ENCODE assay signal across 13 cellular contexts in the genomic region with DNA sequence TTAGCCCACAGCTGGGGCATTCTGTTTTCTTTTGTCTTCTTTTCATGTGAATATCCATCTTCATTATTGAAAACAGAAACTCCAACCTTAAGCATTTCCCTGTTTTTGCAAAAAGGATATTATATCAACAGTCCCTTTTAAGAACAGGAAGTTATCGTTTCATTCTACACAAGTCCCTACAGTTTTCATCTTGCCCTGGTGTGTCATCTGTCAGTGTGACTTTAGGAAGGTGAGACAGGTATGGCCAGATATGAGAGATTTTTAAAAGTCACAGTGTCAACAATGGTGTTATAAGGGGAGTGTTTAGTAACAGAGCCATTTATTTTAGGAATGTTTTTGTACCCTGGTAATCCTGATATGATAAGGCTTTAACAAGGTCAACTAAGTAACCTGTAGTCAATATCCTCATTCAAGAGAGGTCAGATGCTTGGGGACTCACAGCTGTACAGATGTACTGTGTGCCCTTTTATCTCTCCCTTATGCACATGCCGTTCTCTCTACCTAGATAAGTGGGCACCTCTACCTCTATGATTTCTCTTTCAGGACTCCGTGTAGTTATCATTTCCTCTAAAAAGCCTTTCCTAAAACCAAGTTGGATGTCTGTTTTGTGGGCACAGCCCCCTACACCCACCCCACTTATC.
DNase-seq lines count a peak whose midpoint lies in the region; ATAC-seq, FAIRE-seq and TF ChIP-seq lines count a peak whose summit lies in the region.
"Had no signal": no experiment of that assay in that cellular context is flagged by ENCODE, and none has a peak within 500 bp of the region (broad histone marks: within the 10 kb centered on the region; RNA-seq: fewer than 3 reads in every experiment).

No MANE protein-coding gene starts in this region.

- no peaks in the 10 kb centered on the region for H3K9me3 Mint-ChIP-seq in activated T-helper 1 cell treated with anti-CD3 and anti-CD28 coated beads, Interleukin-12 subunit alpha, Interleukin-12 subunit beta, Interleukin-2, Interleukin-4 antibody, amounts not matched to agents 30 ng/mL and 10 ng/mL and 1 ng/mL, durations not matched to agents 14 hours and 24 hours and 36 hours
- no peaks in the 10 kb centered on the region for H3K9me3 Mint-ChIP-seq in naive thymus-derived CD8-positive, alpha-beta T cell

- H3K4me1 ChIP-seq in BLaER1 treated with 17β-estradiol and CSF1 and Interleukin-3, amounts not matched to agents 10 nM and 100 nM, result peaks cover 43 to 61% (median 51%) of the 10 kb centered on the region in 10 experiments

- FAIRE-seq in GM12891 (lab: Jason Lieb, UNC), result peak; percentile 81
- FAIRE-seq: pancreas had no signal

- no peak overlapping the region for H3K4me3 ChIP-seq in BLaER1 treated with 17β-estradiol and CSF1 and Interleukin-3, amounts not matched to agents 10 nM and 100 nM
- H3K4me3 ChIP-seq: pancreas had no signal

- no peaks in the 10 kb centered on the region for H3K27me3 ChIP-seq in BLaER1 treated with 17β-estradiol and CSF1 and Interleukin-3, amounts not matched to agents 10 nM and 100 nM
- H3K27me3 ChIP-seq: pancreas had no signal

- peaks cover 78% of the 10 kb centered on the region for H3K4me1 Mint-ChIP-seq in activated T-helper 1 cell treated with anti-CD3 and anti-CD28 coated beads, Interleukin-12 subunit alpha, Interleukin-12 subunit beta, Interleukin-2, Interleukin-4 antibody, amounts not matched to agents 30 ng/mL and 10 ng/mL and 1 ng/mL, durations not matched to agents 14 hours and 24 hours and 36 hours (ENCODE audit: low read depth)
- peaks cover 34 to 82% (median 79%) of the 10 kb centered on the region in 4 donors for H3K4me1 Mint-ChIP-seq in naive thymus-derived CD8-positive, alpha-beta T cell

- peak overlapping the region; percentile 32 to 68 (median 54); a peak in 21 of 22 replicates for H3K4me2 ChIP-seq in BLaER1 treated with 17β-estradiol and CSF1 and Interleukin-3, amounts not matched to agents 10 nM and 100 nM

- peak; percentile 57 to 58 for ATAC-seq in naive thymus-derived CD8-positive, alpha-beta T cell
- no peak for ATAC-seq in GM21717 (IDR thresholded peaks at IDR 0.05; ENCODE audit: unreplicated experiment)

- DNase-seq in GM12891 (ENCODE audit: insufficient read length, low spot score) (no peak), superior temporal gyrus (ENCODE audit: extremely low spot score) (no peak), SIG-M5 treated with dmso at 0.1 percent for 504 hours (lab: John Stamatoyannopoulos, UW; ENCODE audit: unreplicated experiment) (no peak), COR-L47 (lab: John Stamatoyannopoulos, UW) (no peak)
- no peak for DNase-seq in activated T-helper 1 cell treated with anti-CD3 and anti-CD28 coated beads, Interleukin-12 subunit alpha, Interleukin-12 subunit beta, Interleukin-2, Interleukin-4 antibody, amounts not matched to agents 30 ng/mL and 10 ng/mL and 1 ng/mL, durations not matched to agents 14 hours and 24 hours and 36 hours (ENCODE audit: low spot score)
- no peak for DNase-seq in naive thymus-derived CD8-positive, alpha-beta T cell
- DNase-seq: activated gamma-delta T cell; NCI-H1105 treated with DMSO at 0.1 percent for 48 hours; pancreas; stimulated activated CD4-positive, alpha-beta T cell treated with anti-CD3 and anti-CD28 coated beads, Interleukin-4, amount 100 ng/mL, for 24 hours had no signal

- peak overlapping the region; percentile 23 for H3K4me3 Mint-ChIP-seq in activated T-helper 1 cell treated with anti-CD3 and anti-CD28 coated beads, Interleukin-12 subunit alpha, Interleukin-12 subunit beta, Interleukin-2, Interleukin-4 antibody, amounts not matched to agents 30 ng/mL and 10 ng/mL and 1 ng/mL, durations not matched to agents 14 hours and 24 hours and 36 hours
- peak overlapping the region in 5 of 10 donors; percentile 1 to 51 (median 9) for H3K4me3 Mint-ChIP-seq in naive thymus-derived CD8-positive, alpha-beta T cell

- H3K36me3 Mint-ChIP-seq in activated T-helper 1 cell treated with anti-CD3 and anti-CD28 coated beads, Interleukin-12 subunit alpha, Interleukin-12 subunit beta, Interleukin-2, Interleukin-4 antibody, amounts not matched to agents 30 ng/mL and 10 ng/mL and 1 ng/mL, durations not matched to agents 14 hours and 24 hours and 36 hours (ENCODE audit: low read depth), result peaks cover 35% of the 10 kb centered on the region
- H3K36me3 Mint-ChIP-seq in naive thymus-derived CD8-positive, alpha-beta T cell, result peaks cover 0 to 15% (median 9%) of the 10 kb centered on the region in 3 donors

- no peak overlapping the region for H3K9ac ChIP-seq in BLaER1 treated with 17β-estradiol and CSF1 and Interleukin-3, amounts not matched to agents 10 nM and 100 nM

- H3K9me3 ChIP-seq in BLaER1 treated with 17β-estradiol and CSF1 and Interleukin-3, amounts not matched to agents 10 nM and 100 nM (replicated peaks in 1 of 11), result peaks cover 0 to 5% (median 0%) of the 10 kb centered on the region in 11 experiments; a peak in 3 of 22 replicates
- H3K9me3 ChIP-seq: pancreas, thoracic aorta had no signal

- peaks cover 0 to 18% (median 0%) of the 10 kb centered on the region in 11 experiments; a peak in 4 of 22 replicates for H4K20me1 ChIP-seq in BLaER1 treated with 17β-estradiol and CSF1 and Interleukin-3, amounts not matched to agents 10 nM and 100 nM

- H3K27ac Mint-ChIP-seq in activated T-helper 1 cell treated with anti-CD3 and anti-CD28 coated beads, Interleukin-12 subunit alpha, Interleukin-12 subunit beta, Interleukin-2, Interleukin-4 antibody, amounts not matched to agents 30 ng/mL and 10 ng/mL and 1 ng/mL, durations not matched to agents 14 hours and 24 hours and 36 hours, result peak overlapping the region; percentile 9
- H3K27ac Mint-ChIP-seq in naive thymus-derived CD8-positive, alpha-beta T cell, result peak overlapping the region; percentile 3 to 79 (median 53)

- H3K27me3 Mint-ChIP-seq in activated T-helper 1 cell treated with anti-CD3 and anti-CD28 coated beads, Interleukin-12 subunit alpha, Interleukin-12 subunit beta, Interleukin-2, Interleukin-4 antibody, amounts not matched to agents 30 ng/mL and 10 ng/mL and 1 ng/mL, durations not matched to agents 14 hours and 24 hours and 36 hours (ENCODE audit: insufficient read depth), result no peaks in the 10 kb centered on the region
- no peaks in the 10 kb centered on the region for H3K27me3 Mint-ChIP-seq in naive thymus-derived CD8-positive, alpha-beta T cell

- H3K36me3 ChIP-seq in BLaER1 treated with 17β-estradiol and CSF1 and Interleukin-3, amounts not matched to agents 10 nM and 100 nM, result peaks cover 0 to 43% (median 17%) of the 10 kb centered on the region in 11 experiments; a peak in 14 of 22 replicates
- H3K36me3 ChIP-seq: pancreas, thoracic aorta had no signal

- H3K27ac ChIP-seq in BLaER1 treated with 17β-estradiol and CSF1 and Interleukin-3, amounts not matched to agents 10 nM and 100 nM, result peak overlapping the region in 5 of 11 experiments; percentile 3 to 34 (median 13); a peak in 6 of 22 replicates
- H3K27ac ChIP-seq: pancreas had no signal

- intact Hi-C loops in activated T-helper 1 cell treated with anti-CD3 and anti-CD28 coated beads, Interleukin-12 subunit alpha, Interleukin-12 subunit beta, Interleukin-2, Interleukin-4 antibody, amounts not matched to agents 30 ng/mL and 10 ng/mL and 1 ng/mL, durations not matched to agents 14 hours and 24 hours and 36 hours (cut with micrococcal nuclease), result no loop called here

- POLR2A ChIA-PET in naive thymus-derived CD8-positive, alpha-beta T cell (lab: Charles Lee), result interaction anchor here (0.5 to 2.0 kb wide), 4 partner anchors 8 to 132 kb away, joined by 3 to 8 read pairs (median 5); a partner anchor contains a TSS

- no peak for TF ChIP-seq POLR2A in GM12891 (IDR thresholded peaks at IDR 0.05; ENCODE audit: low read depth, low read length)

TF ChIP-seq in GM12891, 5 proteins besides CTCF, POLR2A, EP300 and RAD21:
- TF ChIP-seq SPI1 (IDR thresholded peaks at IDR 0.05; ENCODE audit: low read depth, low read length), result no peak
- no peak for TF ChIP-seq POLR2AphosphoS5 (IDR thresholded peaks at IDR 0.05; ENCODE audit: low read depth, low read length)
- no peak for TF ChIP-seq PAX5 (IDR thresholded peaks at IDR 0.05; ENCODE audit: insufficient read depth, low read length, severe bottlenecking)
- no peak for TF ChIP-seq TAF1 (IDR thresholded peaks at IDR 0.05; ENCODE audit: low read depth, low read length)
- TF ChIP-seq POU2F2 (IDR thresholded peaks at IDR 0.05; ENCODE audit: low read depth, low read length), result no peak
TF ChIP-seq in GM12891: peak in this region for 0.
